1 cellular context compared by ENCODE assay signal in genomic region chr15:87498545-87498944, GRCh38.
TF ChIP-seq lines count a peak whose summit lies in the region.

No MANE protein-coding gene starts in this region.

TF ChIP-seq in GM23338, 12 proteins besides CTCF, POLR2A, EP300 and RAD21 (continued from another document):
- TF ChIP-seq ZNF462 (CRISPR knock-in tag; IDR thresholded peaks at IDR 0.05) (no peak), CREB1 (CRISPR knock-in tag; IDR thresholded peaks at IDR 0.05; ENCODE audit: low read depth) (no peak), EZH2phosphoT487 (IDR thresholded peaks at IDR 0.05; ENCODE audit: unreplicated experiment) (no peak), JUNB (IDR thresholded peaks at IDR 0.05; ENCODE audit: unreplicated experiment) (no peak), ZNF114 (CRISPR knock-in tag; IDR thresholded peaks at IDR 0.05) (no peak)
